9 cellular contexts compared by ENCODE assay signal in genomic region chr11:66080055-66080817, GRCh38. TPM values are rescaled to one million over a fixed set of nuclear protein-coding genes. Genes with fewer than 3 reads are reported as not detected.
DNase-seq lines count a peak whose midpoint lies in the region; ATAC-seq and TF ChIP-seq lines count a peak whose summit lies in the region.
"Had no signal": no experiment of that assay in that cellular context is flagged by ENCODE, and none has a peak within 500 bp of the region (broad histone marks: within the 10 kb centered on the region; RNA-seq: fewer than 3 reads in every experiment).

No MANE protein-coding gene starts in this region.

- intact Hi-C loops in IMR-90 (cut with micrococcal nuclease) = loop anchor here (5.0 to 10.0 kb wide), 2 partner anchors 37 to 125 kb away; no protein-coding TSS in a partner anchor

- no peaks in the 10 kb centered on the region for H3K27me3 ChIP-seq in IMR-90 (ENCODE audit: control insufficient read depth, insufficient read depth, low read length)
- no peaks in the 10 kb centered on the region for H3K27me3 ChIP-seq in trophoblast cell (ENCODE audit: insufficient read depth, low read length)

- 98% methylated on average over 5 of the region's 9 CpGs; no CpG with 5 or more reads in 1 of the 2 experiments for WGBS in IMR-90 (ENCODE audit: extremely low coverage in 2 of 2, insufficient read length in 1 of 2), 2 experiments
- no CpG with 5 or more reads among the region's 9 CpGs for WGBS in trophoblast cell (ENCODE audit: extremely low coverage, insufficient coverage, insufficient read length)

- H3K4me1 Mint-ChIP-seq in glutamatergic neuron (ENCODE audit: low read depth, unreplicated experiment) = peaks cover 14% of the 10 kb centered on the region

- H2AFZ ChIP-seq in IMR-90 (replicated peaks; ENCODE audit: low read length, poor library complexity) (no peak overlapping the region), trophoblast cell (ENCODE audit: insufficient read depth, low read length, poor library complexity) (no peak overlapping the region)

- peaks cover 3% of the 10 kb centered on the region for H3K9me3 Mint-ChIP-seq in glutamatergic neuron (ENCODE audit: unreplicated experiment)

- H3K9ac ChIP-seq in IMR-90 (ENCODE audit: low read depth, low read length) (no peak overlapping the region), trophoblast cell (ENCODE audit: low read length) (no peak overlapping the region)

- peaks cover 26% of the 10 kb centered on the region for H3K4me1 ChIP-seq in IMR-90 (ENCODE audit: control insufficient read depth, insufficient read depth, low read length)
- H3K4me1 ChIP-seq in trophoblast cell (ENCODE audit: control insufficient read depth in 1 of 2, insufficient read depth in 2 of 2, low read length in 2 of 2) = peaks cover 6 to 16% of the 10 kb centered on the region in 2 experiments

- H3K56ac ChIP-seq in IMR-90 (ENCODE audit: extremely low read depth, insufficient read depth, low read length) = no peak overlapping the region

- H2AK5ac ChIP-seq in IMR-90 (ENCODE audit: low read depth, low read length) (peak overlapping the region; percentile 25), trophoblast cell (ENCODE audit: low read length) (peak overlapping the region; percentile 67)

- H2BK20ac ChIP-seq in IMR-90 (ENCODE audit: low read depth, low read length) = peak overlapping the region; percentile 28; the same call in 1 of the 2 replicates

- peak; percentile 82 for DNase-seq in IMR-90
- peak; percentile 78 for DNase-seq in dedifferentiated amniotic fluid mesenchymal stem cell (ENCODE audit: extremely low spot score)
- DNase-seq in trophoblast cell = peak; percentile 80
- no peak for DNase-seq in glutamatergic neuron
- no peak for DNase-seq in GM13977 (ENCODE audit: low spot score)

- no peak overlapping the region for H2BK15ac ChIP-seq in IMR-90 (ENCODE audit: low read depth, low read length)

- H3K9me3 ChIP-seq in IMR-90 (ENCODE audit: control insufficient read depth, insufficient read depth, low read length) (no peaks in the 10 kb centered on the region), trophoblast cell (ENCODE audit: insufficient read depth, low read depth, low read length) (no peaks in the 10 kb centered on the region)

- H3K14ac ChIP-seq in IMR-90 (replicated peaks; ENCODE audit: low read depth, low read length) (peak overlapping the region; percentile 75), trophoblast cell (ENCODE audit: low read length) (no peak overlapping the region)

- H3K23ac ChIP-seq in IMR-90 (ENCODE audit: low read depth, low read length) = peak overlapping the region; percentile 14; the same call in 1 of the 2 replicates
- no peak overlapping the region for H3K23ac ChIP-seq in trophoblast cell (ENCODE audit: low read length)

- no peaks in the 10 kb centered on the region for H3K36me3 Mint-ChIP-seq in glutamatergic neuron (ENCODE audit: unreplicated experiment)

- no peak overlapping the region for H3K4me3 Mint-ChIP-seq in glutamatergic neuron (ENCODE audit: unreplicated experiment)

- H4K20me1 ChIP-seq in IMR-90 (ENCODE audit: insufficient read depth, low read length) = peaks cover 75% of the 10 kb centered on the region

- H3K36me3 ChIP-seq in IMR-90 (ENCODE audit: control insufficient read depth, insufficient read depth, low read length) (peaks cover 4% of the 10 kb centered on the region; the same call in 1 of the 2 replicates), trophoblast cell (ENCODE audit: control insufficient read depth in 1 of 2, insufficient read depth in 2 of 2, low read length in 2 of 2) (peaks cover 2 to 3% of the 10 kb centered on the region in 2 experiments)

- H3K27ac ChIP-seq in IMR-90 (ENCODE audit: insufficient read depth, low read length) (no peak overlapping the region), trophoblast cell (ENCODE audit: low read depth, low read length) (peak overlapping the region; percentile 27)

- H3K9me1 ChIP-seq in IMR-90 (ENCODE audit: insufficient read depth, low read length) = peaks cover 23% of the 10 kb centered on the region

- in situ Hi-C loops in IMR-90 (cut with MboI; ENCODE audit: low sequenced_read_pairs) = no loop called here
- in situ Hi-C loops in GM13977 (cut with MboI; ENCODE audit: low pct_unique_long_range_greater_than_20kb, low sequenced_read_pairs, unreplicated experiment) = no loop called here

- no peak overlapping the region for H4K5ac ChIP-seq in IMR-90 (ENCODE audit: low read depth, low read length)

- BruUV-seq in IMR-90 (replicated peaks; lab: Mats Ljungman, UMichigan) = no TSS peak

- H4K91ac ChIP-seq in IMR-90 (ENCODE audit: insufficient read depth, low read depth, low read length) (no peak overlapping the region), trophoblast cell (ENCODE audit: low read depth, low read length) (peak overlapping the region; percentile 45)

- H3K27me3 Mint-ChIP-seq in glutamatergic neuron (ENCODE audit: unreplicated experiment) = no peaks in the 10 kb centered on the region

- H4K12ac ChIP-seq in trophoblast cell (ENCODE audit: low read depth, low read length) = no peak overlapping the region

- peak overlapping the region; percentile 72 for H3K4ac ChIP-seq in IMR-90 (ENCODE audit: low read depth, low read length)
- H3K4ac ChIP-seq in trophoblast cell (ENCODE audit: low read depth, low read length) = peak overlapping the region; percentile 70

- no peak overlapping the region for H3K27ac Mint-ChIP-seq in glutamatergic neuron (ENCODE audit: unreplicated experiment)

- no peak for TF ChIP-seq POLR2A in IMR-90 (IDR thresholded peaks at IDR 0.05; ENCODE audit: low read depth, low read length)

- peak; percentile 87 for ATAC-seq in IMR-90 (ENCODE audit: low read depth)
- ATAC-seq in activated CD4-positive, CD25-positive, alpha-beta regulatory T cell treated with anti-CD3 and anti-CD28 coated beads, Interleukin-2, amount 50 U/mL, for 24 hours = peak; percentile 65 to 66
- no peak for ATAC-seq in GM18861 (IDR thresholded peaks at IDR 0.05; ENCODE audit: unreplicated experiment)
- no peak for ATAC-seq in HG03469 (IDR thresholded peaks at IDR 0.05; ENCODE audit: unreplicated experiment)

- H2BK12ac ChIP-seq in trophoblast cell (ENCODE audit: low read length) = peak overlapping the region; percentile 25

- H3K4me3 ChIP-seq in IMR-90 (ENCODE audit: insufficient read depth, low read depth, low read length) (no peak overlapping the region), trophoblast cell (ENCODE audit: low read depth, low read length) (peak overlapping the region; percentile 8)

- no peak overlapping the region for H4K8ac ChIP-seq in IMR-90 (ENCODE audit: low read depth in 2 of 2, low read length in 2 of 2)
- peak overlapping the region; percentile 50 for H4K8ac ChIP-seq in trophoblast cell (ENCODE audit: low read depth, low read length)

- H2BK120ac ChIP-seq in IMR-90 (ENCODE audit: low read depth, low read length) (no peak overlapping the region), trophoblast cell (ENCODE audit: insufficient read depth, low read length, poor library complexity) (peak overlapping the region; percentile 53)

- H3K18ac ChIP-seq in IMR-90 (ENCODE audit: low read depth, low read length) (no peak overlapping the region), trophoblast cell (ENCODE audit: low read length) (peak overlapping the region; percentile 74)

- dilution Hi-C loops in IMR-90 (cut with HindIII; ENCODE audit: low sequenced_read_pairs, unreplicated experiment) = no loop called here

- H2AK9ac ChIP-seq in IMR-90 (replicated peaks; ENCODE audit: low read depth, low read length, poor library complexity) = peak overlapping the region; percentile 63

- no peak for TF ChIP-seq CTCF in IMR-90 (conservative IDR thresholded peaks at IDR 0.05; ENCODE audit: low read depth, low read length)
- no peak for TF ChIP-seq CTCF in glutamatergic neuron (IDR thresholded peaks at IDR 0.05; ENCODE audit: partially characterized antibody, unreplicated experiment)
- no peak for TF ChIP-seq CTCF in GM13977 (IDR thresholded peaks at IDR 0.05; ENCODE audit: extremely low read depth, insufficient read depth, missing control alignments)

- H2BK5ac ChIP-seq in IMR-90 (ENCODE audit: low read depth, low read length, poor library complexity, severe bottlenecking) (peak overlapping the region; percentile 65), trophoblast cell (ENCODE audit: low read depth, low read length, poor library complexity) (peak overlapping the region; percentile 16)

- POLR2A ChIA-PET in IMR-90 (lab: Charles Lee; ENCODE audit: unreplicated experiment) = interaction anchor here (0.6 kb wide), 1 partner anchor 10 kb away, joined by 8 read pairs; no protein-coding TSS in a partner anchor

- peaks cover 5% of the 10 kb centered on the region for H3K79me2 ChIP-seq in trophoblast cell (ENCODE audit: control insufficient read depth, insufficient read depth, low read length, poor library complexity)

- CTCF ChIA-PET in IMR-90 (lab: Yijun Ruan, JAX) = no interaction called here

- no peak for TF ChIP-seq RAD21 in IMR-90 (IDR thresholded peaks at IDR 0.05; ENCODE audit: low read length)

- H3K4me2 ChIP-seq in IMR-90 (ENCODE audit: low read depth, low read length) = no peak overlapping the region
- no peak overlapping the region for H3K4me2 ChIP-seq in trophoblast cell (ENCODE audit: low read length)

- peaks cover 30 to 86% of the 10 kb centered on the region in 2 experiments for H3K79me1 ChIP-seq in IMR-90 (ENCODE audit: low read depth in 1 of 2, low read length in 2 of 2)
- H3K79me1 ChIP-seq in trophoblast cell (ENCODE audit: low read length) = peaks cover 7% of the 10 kb centered on the region

TF ChIP-seq in IMR-90, 13 proteins besides CTCF, POLR2A, EP300 and RAD21 (continues in another document):
- TF ChIP-seq BHLHE40 (IDR thresholded peaks at IDR 0.05; ENCODE audit: low read depth, low read length) = no peak

RNA-seq across cellular contexts. Expression of gene PACS1, which starts 10.2 kb away (rescaled TPM):
- total RNA-seq in IMR-90 (2012; rRNA removed) (7.3 and 8.6 TPM in 2 replicates), glutamatergic neuron (ENCODE audit: unreplicated experiment) (30.6 TPM)
- 29.0 and 32.0 TPM in 2 replicates for polyA plus RNA-seq in IMR-90 (2012; rRNA removed)
- 22.7 and 37.8 TPM in 2 replicates for polyA plus RNA-seq in IMR-90 (2012; cell fraction: cytosol; rRNA removed)
- 54.0 and 75.8 TPM in 2 replicates for polyA plus RNA-seq in IMR-90 (2012; cell fraction: nucleus; rRNA removed; ENCODE audit: low replicate concordance)
- polyA plus RNA-seq in trophoblast cell (2013) = 63.7 and 65.0 TPM in 2 replicates

RNA-seq across cellular contexts. Expression of gene SF3B2, which starts 28.1 kb away (rescaled TPM):
- total RNA-seq in IMR-90 (2012; rRNA removed) (120 and 164 TPM in 2 replicates), glutamatergic neuron (ENCODE audit: unreplicated experiment) (187 TPM)
- 110 and 122 TPM in 2 replicates for polyA plus RNA-seq in IMR-90 (2012; rRNA removed)
- 69.3 and 85.8 TPM in 2 replicates for polyA plus RNA-seq in IMR-90 (2012; cell fraction: cytosol; rRNA removed)
- polyA plus RNA-seq in IMR-90 (2012; cell fraction: nucleus; rRNA removed; ENCODE audit: low replicate concordance) = 115 and 125 TPM in 2 replicates
- 157 and 158 TPM in 2 replicates for polyA plus RNA-seq in trophoblast cell (2013)

RNA-seq across cellular contexts. Expression of gene GAL3ST3, which starts 31.3 kb away (rescaled TPM):
- total RNA-seq in IMR-90 (2012; rRNA removed) (not detected in 2 replicates), glutamatergic neuron (ENCODE audit: unreplicated experiment) (2.4 TPM)
- 0.19 TPM in 2 replicates for polyA plus RNA-seq in IMR-90 (2012; rRNA removed)
- 0.04 and 0.35 TPM in 2 replicates for polyA plus RNA-seq in IMR-90 (2012; cell fraction: cytosol; rRNA removed)
- 0.28 and 0.32 TPM in 2 replicates for polyA plus RNA-seq in IMR-90 (2012; cell fraction: nucleus; rRNA removed; ENCODE audit: low replicate concordance)
- 0.12 TPM in 2 replicates for polyA plus RNA-seq in trophoblast cell (2013)
- polyA plus RNA-seq: urinary bladder had no signal

RNA-seq across cellular contexts. Expression of gene CATSPER1, which starts 54.0 kb away (rescaled TPM):
- 0.18 and 0.28 TPM in 2 replicates for total RNA-seq in IMR-90 (2012; rRNA removed)
- polyA plus RNA-seq in IMR-90 (2012; rRNA removed) = 0.91 and 1.0 TPM in 2 replicates
- 0.80 and 1.8 TPM in 2 replicates for polyA plus RNA-seq in IMR-90 (2012; cell fraction: cytosol; rRNA removed)
- polyA plus RNA-seq in IMR-90 (2012; cell fraction: nucleus; rRNA removed; ENCODE audit: low replicate concordance) = 0.27 and 0.28 TPM in 2 replicates
- polyA plus RNA-seq in trophoblast cell (2013) = 0.04 TPM in 1 of 2 replicates, not detected in the other
- total RNA-seq in glutamatergic neuron (ENCODE audit: unreplicated experiment) = not detected
- total RNA-seq: urinary bladder had no signal

Comparison
In these comparisons a context has a peak if more than half of its experiments do, and no peak if none do; other contexts are left out.
1. ATAC-seq: peak in IMR-90 (single experiment) and activated CD4-positive, CD25-positive, alpha-beta regulatory T cell treated with anti-CD3 and anti-CD28 coated beads, Interleukin-2, amount 50 U/mL, for 24 hours (2 of 2); none in GM18861 (single experiment) and HG03469 (single experiment).
2. DNase-seq: peak in IMR-90 (single experiment), dedifferentiated amniotic fluid mesenchymal stem cell (single experiment) and trophoblast cell (2 of 2); none in glutamatergic neuron (single experiment) and GM13977 (single experiment).